ENCODE assay signal across 18 cellular contexts in the genomic region with DNA sequence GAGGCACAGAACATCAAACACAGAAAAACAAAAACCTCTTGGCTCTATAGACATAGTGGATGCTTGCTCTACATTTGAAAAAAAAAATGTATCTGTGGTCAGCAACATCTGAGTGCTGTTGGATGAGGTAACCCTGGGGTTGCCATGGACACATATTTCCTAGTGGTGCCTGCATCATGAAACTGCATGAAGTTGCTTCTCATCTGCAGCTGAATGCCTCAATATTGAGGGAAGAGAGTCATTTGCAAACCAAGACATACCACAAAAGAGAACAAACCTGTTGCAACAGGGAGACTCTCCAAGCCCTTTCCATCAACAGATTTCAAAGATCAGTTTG.
A peak's percentile ranks its signal among the peaks of the same experiment; 100 is the strongest.
DNase-seq lines count a peak whose midpoint lies in the region; ATAC-seq, FAIRE-seq and TF ChIP-seq lines count a peak whose summit lies in the region.
"Had no signal": no experiment of that assay in that cellular context is flagged by ENCODE, and none has a peak within 500 bp of the region (broad histone marks: within the 10 kb centered on the region; RNA-seq: fewer than 3 reads in every experiment).

No MANE protein-coding gene starts in this region.

- H3K79me2 ChIP-seq in MM.1S (ENCODE audit: low read length) = no peaks in the 10 kb centered on the region

- H3K9me3 ChIP-seq in MM.1S (replicated peaks; ENCODE audit: insufficient read depth, low read length) (no peaks in the 10 kb centered on the region), vagina (no peaks in the 10 kb centered on the region)
- H3K9me3 ChIP-seq: MG63 had no signal

- H3K27ac ChIP-seq in MM.1S (ENCODE audit: low read length) = peak overlapping the region; percentile 53; the same call in 1 of the 2 replicates
- H3K27ac ChIP-seq in vagina = no peak overlapping the region

- no peaks in the 10 kb centered on the region for H3F3A ChIP-seq in MM.1S (ENCODE audit: insufficient read depth, low read length)

- H3K27me3 ChIP-seq in MM.1S (replicated peaks; ENCODE audit: insufficient read depth, low read length) (no peaks in the 10 kb centered on the region), vagina (no peaks in the 10 kb centered on the region)
- H3K27me3 ChIP-seq: MG63 had no signal

- no peak for FAIRE-seq in frontal cortex (lab: Jason Lieb, UNC)

- H3K9me2 ChIP-seq in MM.1S (replicated peaks; ENCODE audit: insufficient read depth, low read length) = no peaks in the 10 kb centered on the region

- H3K4me3 ChIP-seq in MM.1S (ENCODE audit: low read length) (no peak overlapping the region), cardiac fibroblast (replicated peaks in 1 of 2; ENCODE audit: low read depth in 2 of 2, low read length in 2 of 2) (no peak overlapping the region), vagina (no peak overlapping the region)
- H3K4me3 ChIP-seq: MG63 had no signal

- intact Hi-C loops in vagina (cut with DNase I) = loop anchor here (2.0 kb wide), 1 partner anchor 31 kb away; no protein-coding TSS in a partner anchor

- H4K20me1 ChIP-seq in MM.1S (ENCODE audit: insufficient read depth, low read length) = no peaks in the 10 kb centered on the region

- H3K4me1 ChIP-seq in MM.1S (ENCODE audit: low read length) (peaks cover 13% of the 10 kb centered on the region), vagina (no peaks in the 10 kb centered on the region)

- no peak overlapping the region for H2AFZ ChIP-seq in MM.1S (ENCODE audit: low read length)

- DNase-seq in EH (ENCODE audit: low read depth) (peak; percentile 80), MM.1S (peak; percentile 77), cardiac fibroblast (ENCODE audit: low read depth in 2 of 2) (peak; percentile 56 to 62), myocyte (ENCODE audit: low read depth) (peak; percentile 63), HT-29 (ENCODE audit: low spot score) (no peak), frontal cortex (ENCODE audit: low spot score in 2 of 2) (no peak), vagina (ENCODE audit: extremely low spot score in 2 of 2) (no peak)
- DNase-seq: activated CD4-positive, alpha-beta T cell treated with anti-CD3 and anti-CD28 coated beads for 1 hour; activated T-cell treated with anti-CD3 and anti-CD28 coated beads, Interleukin-2, amount 50 U/mL, for 4 hours; CD4-positive, CD25-positive, alpha-beta regulatory T cell; GDM1; H9; MG63; naive thymus-derived CD8-positive, alpha-beta T cell; right cardiac atrium; stimulated activated naive CD8-positive, alpha-beta T cell treated with anti-CD3 and anti-CD28 coated beads, Interleukin-15, amount 100 ng/mL, for 72 hours; T-helper 1 cell had no signal

- peak overlapping the region; percentile 24; the same call in 1 of the 2 replicates for H3K9ac ChIP-seq in MM.1S (ENCODE audit: low read length)

- TF ChIP-seq POLR2A in vagina (IDR thresholded peaks at IDR 0.05) = no peak

- TF ChIP-seq CTCF in MM.1S (IDR thresholded peaks at IDR 0.05; ENCODE audit: low read length) = no peak
- no peak for TF ChIP-seq CTCF in cardiac fibroblast (IDR thresholded peaks at IDR 0.05; ENCODE audit: low read depth, low read length)
- no peak for TF ChIP-seq CTCF in vagina (IDR thresholded peaks at IDR 0.05)

- H3K36me3 ChIP-seq in MM.1S (replicated peaks; ENCODE audit: insufficient read depth, low read length) (no peaks in the 10 kb centered on the region), vagina (no peaks in the 10 kb centered on the region)
- H3K36me3 ChIP-seq: MG63 had no signal

- H3K4me2 ChIP-seq in MM.1S (ENCODE audit: low read depth, low read length) = 0 out of 2 replicates have a peak overlapping the region, but pooled peaks have one; percentile 3

- ATAC-seq in HG03342 (IDR thresholded peaks at IDR 0.05; ENCODE audit: unreplicated experiment) = no peak
- ATAC-seq: activated T-cell treated with anti-CD3 and anti-CD28 coated beads, Interleukin-2, amount 50 U/mL, for 4 hours; naive thymus-derived CD8-positive, alpha-beta T cell; right cardiac atrium; stimulated activated naive CD8-positive, alpha-beta T cell treated with anti-CD3 and anti-CD28 coated beads, Interleukin-15, amount 100 ng/mL, for 72 hours had no signal

Comparison
In these comparisons a context has a peak if more than half of its experiments do, and no peak if none do; other contexts are left out.
1. DNase-seq: peak in EH (single experiment), MM.1S (single experiment), cardiac fibroblast (2 of 2) and myocyte (single experiment); none in HT-29 (single experiment), frontal cortex (0 of 2) and vagina (0 of 2).